ENCODE assay signal across 8 cellular contexts in genomic region chr5:179819296-179820126, GRCh38. TPM values are rescaled to one million over a fixed set of nuclear protein-coding genes. Genes with fewer than 3 reads are reported as not detected.
DNase-seq lines count a peak whose midpoint lies in the region; TF ChIP-seq lines count a peak whose summit lies in the region.

No MANE protein-coding gene starts in this region.

- H3K4me3 ChIP-seq in NB4 (ENCODE audit: low read depth, low read length) = no peak overlapping the region
- peak overlapping the region; percentile 95 for H3K4me3 ChIP-seq in fibroblast of the aortic adventitia (ENCODE audit: low read depth, low read length)
- H3K4me3 ChIP-seq in urinary bladder (ENCODE audit: low read depth, low read length) = peak overlapping the region; percentile 87

- H3K27ac Mint-ChIP-seq in activated T-helper 1 cell treated with anti-CD3 and anti-CD28 coated beads, Interleukin-12 subunit alpha, Interleukin-12 subunit beta, Interleukin-2, Interleukin-4 antibody, amounts not matched to agents 30 ng/mL and 10 ng/mL and 1 ng/mL, durations not matched to agents 14 hours and 24 hours and 36 hours = peak overlapping the region; percentile 89
- H3K27ac Mint-ChIP-seq in nephron progenitor cell = peak overlapping the region; percentile 78

- no peaks in the 10 kb centered on the region for H3K4me1 ChIP-seq in urinary bladder (ENCODE audit: insufficient read depth)

- H3K27ac ChIP-seq in urinary bladder (ENCODE audit: low read depth) = peak overlapping the region; percentile 99

- H3K4me3 Mint-ChIP-seq in activated T-helper 1 cell treated with anti-CD3 and anti-CD28 coated beads, Interleukin-12 subunit alpha, Interleukin-12 subunit beta, Interleukin-2, Interleukin-4 antibody, amounts not matched to agents 30 ng/mL and 10 ng/mL and 1 ng/mL, durations not matched to agents 14 hours and 24 hours and 36 hours = peak overlapping the region; percentile 80
- H3K4me3 Mint-ChIP-seq in nephron progenitor cell = peak overlapping the region; percentile 74

- in situ Hi-C loops in GM13976 (cut with MboI; ENCODE audit: low sequenced_read_pairs, unreplicated experiment) = no loop called here

- DNase-seq in AG08396 (ENCODE audit: low spot score) (peak; percentile 71), GM13976 (ENCODE audit: low spot score) (peak; percentile 70), NB4 (ENCODE audit: low read depth) (peak; percentile 65), fibroblast of the aortic adventitia (ENCODE audit: low read depth) (peak; percentile 75), nephron progenitor cell (peak; percentile 52), MV-4-11 (lab: John Stamatoyannopoulos, UW) (no peak)
- peak; percentile 34 for DNase-seq in activated T-helper 1 cell treated with anti-CD3 and anti-CD28 coated beads, Interleukin-12 subunit alpha, Interleukin-12 subunit beta, Interleukin-2, Interleukin-4 antibody, amounts not matched to agents 30 ng/mL and 10 ng/mL and 1 ng/mL, durations not matched to agents 14 hours and 24 hours and 36 hours (ENCODE audit: low spot score)

- no peak for TF ChIP-seq CTCF in GM13976 (IDR thresholded peaks at IDR 0.05; ENCODE audit: borderline replicate concordance, control extremely low read depth, extremely low read depth, insufficient read depth, missing control alignments)
- no peak for TF ChIP-seq CTCF in NB4 (IDR thresholded peaks at IDR 0.05; ENCODE audit: low read depth, low read length)
- TF ChIP-seq CTCF in fibroblast of the aortic adventitia (IDR thresholded peaks at IDR 0.05; ENCODE audit: insufficient read depth, low read length) = no peak
- TF ChIP-seq CTCF in nephron progenitor cell (IDR thresholded peaks at IDR 0.05) = no peak

- no peaks in the 10 kb centered on the region for H3K9me3 Mint-ChIP-seq in activated T-helper 1 cell treated with anti-CD3 and anti-CD28 coated beads, Interleukin-12 subunit alpha, Interleukin-12 subunit beta, Interleukin-2, Interleukin-4 antibody, amounts not matched to agents 30 ng/mL and 10 ng/mL and 1 ng/mL, durations not matched to agents 14 hours and 24 hours and 36 hours
- no peaks in the 10 kb centered on the region for H3K9me3 Mint-ChIP-seq in nephron progenitor cell

- no peak for TF ChIP-seq POLR2A in NB4 (IDR thresholded peaks at IDR 0.05; ENCODE audit: extremely low read depth, insufficient read length)

- peaks cover 19% of the 10 kb centered on the region for H3K36me3 Mint-ChIP-seq in activated T-helper 1 cell treated with anti-CD3 and anti-CD28 coated beads, Interleukin-12 subunit alpha, Interleukin-12 subunit beta, Interleukin-2, Interleukin-4 antibody, amounts not matched to agents 30 ng/mL and 10 ng/mL and 1 ng/mL, durations not matched to agents 14 hours and 24 hours and 36 hours (ENCODE audit: low read depth)
- peaks cover 14% of the 10 kb centered on the region for H3K36me3 Mint-ChIP-seq in nephron progenitor cell (ENCODE audit: low read depth)

- H3K27me3 Mint-ChIP-seq in activated T-helper 1 cell treated with anti-CD3 and anti-CD28 coated beads, Interleukin-12 subunit alpha, Interleukin-12 subunit beta, Interleukin-2, Interleukin-4 antibody, amounts not matched to agents 30 ng/mL and 10 ng/mL and 1 ng/mL, durations not matched to agents 14 hours and 24 hours and 36 hours (ENCODE audit: insufficient read depth) = no peaks in the 10 kb centered on the region
- peaks cover 16% of the 10 kb centered on the region for H3K27me3 Mint-ChIP-seq in nephron progenitor cell (ENCODE audit: low read depth, poor library complexity)

- no peaks in the 10 kb centered on the region for H3K36me3 ChIP-seq in urinary bladder (ENCODE audit: insufficient read depth)

- peaks cover 46% of the 10 kb centered on the region for H3K4me1 Mint-ChIP-seq in activated T-helper 1 cell treated with anti-CD3 and anti-CD28 coated beads, Interleukin-12 subunit alpha, Interleukin-12 subunit beta, Interleukin-2, Interleukin-4 antibody, amounts not matched to agents 30 ng/mL and 10 ng/mL and 1 ng/mL, durations not matched to agents 14 hours and 24 hours and 36 hours (ENCODE audit: low read depth)
- peaks cover 43% of the 10 kb centered on the region for H3K4me1 Mint-ChIP-seq in nephron progenitor cell

- 21% methylated on average over 26 of the region's 26 CpGs for WGBS in urinary bladder

- intact Hi-C loops in activated T-helper 1 cell treated with anti-CD3 and anti-CD28 coated beads, Interleukin-12 subunit alpha, Interleukin-12 subunit beta, Interleukin-2, Interleukin-4 antibody, amounts not matched to agents 30 ng/mL and 10 ng/mL and 1 ng/mL, durations not matched to agents 14 hours and 24 hours and 36 hours (cut with micrococcal nuclease) = loop anchor here (1.0 to 10.0 kb wide), 9 partner anchors 13 to 1365 kb away; partner anchors contain the start of genes CLK4, GFPT2, HNRNPH1 and MAML1

RNA-seq across cellular contexts. Expression of gene SQSTM1, which starts 1.2 kb away (rescaled TPM):
- total RNA-seq in activated T-helper 1 cell treated with anti-CD3 and anti-CD28 coated beads, Interleukin-12 subunit alpha, Interleukin-12 subunit beta, Interleukin-2, Interleukin-4 antibody, amounts not matched to agents 30 ng/mL and 10 ng/mL and 1 ng/mL, durations not matched to agents 14 hours and 24 hours and 36 hours = 221 and 233 TPM in 2 replicates
- total RNA-seq in fibroblast of the aortic adventitia (ENCODE audit: low replicate concordance) (596 and 1,869 TPM in 2 replicates), urinary bladder (79.3 TPM)
- 426 TPM for polyA plus RNA-seq in urinary bladder

RNA-seq across cellular contexts. Expression of gene MGAT4B, which starts 12.8 kb away (rescaled TPM):
- 124 and 132 TPM in 2 replicates for total RNA-seq in activated T-helper 1 cell treated with anti-CD3 and anti-CD28 coated beads, Interleukin-12 subunit alpha, Interleukin-12 subunit beta, Interleukin-2, Interleukin-4 antibody, amounts not matched to agents 30 ng/mL and 10 ng/mL and 1 ng/mL, durations not matched to agents 14 hours and 24 hours and 36 hours
- total RNA-seq in fibroblast of the aortic adventitia (ENCODE audit: low replicate concordance) (106 and 141 TPM in 2 replicates), urinary bladder (38.9 TPM)
- 64.6 TPM for polyA plus RNA-seq in urinary bladder

RNA-seq across cellular contexts. Expression of gene LTC4S, which starts 25.7 kb away (rescaled TPM):
- total RNA-seq in activated T-helper 1 cell treated with anti-CD3 and anti-CD28 coated beads, Interleukin-12 subunit alpha, Interleukin-12 subunit beta, Interleukin-2, Interleukin-4 antibody, amounts not matched to agents 30 ng/mL and 10 ng/mL and 1 ng/mL, durations not matched to agents 14 hours and 24 hours and 36 hours = 0.64 and 1.7 TPM in 2 replicates
- total RNA-seq in fibroblast of the aortic adventitia (ENCODE audit: low replicate concordance) (1.5 and 3.3 TPM in 2 replicates), urinary bladder (1.8 TPM)
- polyA plus RNA-seq in urinary bladder = 12.8 TPM

RNA-seq across cellular contexts. Expression of gene MRNIP, which starts 39.1 kb away (rescaled TPM):
- total RNA-seq in activated T-helper 1 cell treated with anti-CD3 and anti-CD28 coated beads, Interleukin-12 subunit alpha, Interleukin-12 subunit beta, Interleukin-2, Interleukin-4 antibody, amounts not matched to agents 30 ng/mL and 10 ng/mL and 1 ng/mL, durations not matched to agents 14 hours and 24 hours and 36 hours = 24.6 and 26.3 TPM in 2 replicates
- 3.5 and 11.0 TPM in 2 replicates for total RNA-seq in fibroblast of the aortic adventitia (ENCODE audit: low replicate concordance)
- total RNA-seq in urinary bladder = 30.5 TPM
- polyA plus RNA-seq in urinary bladder = 41.1 TPM
